10 cellular contexts compared by ENCODE assay signal in genomic region chr11:109865558-109866186, GRCh38.
DNase-seq lines count a peak whose midpoint lies in the region; ATAC-seq and TF ChIP-seq lines count a peak whose summit lies in the region.
"Had no signal": no experiment of that assay in that cellular context is flagged by ENCODE, and none has a peak within 500 bp of the region (broad histone marks: within the 10 kb centered on the region; RNA-seq: fewer than 3 reads in every experiment).

No MANE protein-coding gene starts in this region.

- intact Hi-C loops in activated naive CD4-positive, alpha-beta T cell treated with anti-CD3 and anti-CD28 coated beads for 36 hours (cut with micrococcal nuclease): no loop called here

- no peak overlapping the region for H3K27ac Mint-ChIP-seq in activated naive CD4-positive, alpha-beta T cell treated with anti-CD3 and anti-CD28 coated beads, Interleukin-2, amount 50 U/mL, for 72 hours
- H3K27ac Mint-ChIP-seq in activated naive CD4-positive, alpha-beta T cell treated with anti-CD3 and anti-CD28 coated beads for 36 hours: no peak overlapping the region
- H3K27ac Mint-ChIP-seq: immature natural killer cell had no signal

- H3K9me2 ChIP-seq in Karpas-422 (replicated peaks; ENCODE audit: insufficient read depth, low read length): no peaks in the 10 kb centered on the region

- no peaks in the 10 kb centered on the region for H3K4me1 Mint-ChIP-seq in activated naive CD4-positive, alpha-beta T cell treated with anti-CD3 and anti-CD28 coated beads for 36 hours (ENCODE audit: low read depth)
- H3K4me1 Mint-ChIP-seq: immature natural killer cell had no signal

- no peak overlapping the region for H3K4me3 Mint-ChIP-seq in activated naive CD4-positive, alpha-beta T cell treated with anti-CD3 and anti-CD28 coated beads for 36 hours
- H3K4me3 Mint-ChIP-seq: immature natural killer cell had no signal

- H2AFZ ChIP-seq in Karpas-422 (ENCODE audit: low read length): no peak overlapping the region

- H3K4me1 ChIP-seq in Karpas-422 (ENCODE audit: low read length): no peaks in the 10 kb centered on the region

- peak; percentile 59 for TF ChIP-seq CTCF in WERI-Rb-1 (IDR thresholded peaks at IDR 0.05; ENCODE audit: low read depth, low read length)

- H3K4me2 ChIP-seq in Karpas-422 (ENCODE audit: low read depth, low read length, poor library complexity, severe bottlenecking): no peak overlapping the region

- H3K4me3 ChIP-seq in Karpas-422 (ENCODE audit: low read length): no peak overlapping the region
- H3K4me3 ChIP-seq in WERI-Rb-1 (ENCODE audit: low read depth, low read length): no peak overlapping the region

- H3K9me3 Mint-ChIP-seq in activated naive CD4-positive, alpha-beta T cell treated with anti-CD3 and anti-CD28 coated beads, Interleukin-2, amount 50 U/mL, for 72 hours: no peaks in the 10 kb centered on the region
- H3K9me3 Mint-ChIP-seq in activated naive CD4-positive, alpha-beta T cell treated with anti-CD3 and anti-CD28 coated beads for 36 hours: peaks cover 2% of the 10 kb centered on the region

- no peak for ATAC-seq in GM18520 (IDR thresholded peaks at IDR 0.05; ENCODE audit: unreplicated experiment)
- ATAC-seq in activated naive CD4-positive, alpha-beta T cell treated with anti-CD3 and anti-CD28 coated beads, Interleukin-2, amount 50 U/mL, for 72 hours: no peak

- no peaks in the 10 kb centered on the region for H3K9me3 ChIP-seq in Karpas-422 (ENCODE audit: low read length)
- H3K9me3 ChIP-seq in WERI-Rb-1 (ENCODE audit: severe bottlenecking): no peaks in the 10 kb centered on the region

- DNase-seq in D341Med (ENCODE audit: low spot score) (peak; percentile 39), Karpas-422 (peak; percentile 70), WERI-Rb-1 (peak; percentile 16), middle frontal gyrus (ENCODE audit: extremely low spot score, low spot score) (peak; percentile 57)
- DNase-seq in stimulated activated CD8-positive, alpha-beta memory T cell treated with anti-CD3 and anti-CD28 coated beads, Interleukin-4, amount 100 ng/mL, for 48 hours: no peak
- DNase-seq in activated naive CD4-positive, alpha-beta T cell treated with anti-CD3 and anti-CD28 coated beads, Interleukin-2, amount 50 U/mL, for 72 hours (ENCODE audit: low spot score in 2 of 2): no peak
- no peak for DNase-seq in activated naive CD4-positive, alpha-beta T cell treated with anti-CD3 and anti-CD28 coated beads for 36 hours
- DNase-seq: immature natural killer cell; stimulated activated CD4-positive, alpha-beta T cell treated with anti-CD3 and anti-CD28 coated beads, Interleukin-2, amount 100 ng/mL, for 24 hours had no signal

- CTCF ChIA-PET in activated naive CD4-positive, alpha-beta T cell treated with anti-CD3 and anti-CD28 coated beads for 36 hours (lab: Charles Lee): no interaction called here

- H3K36me3 ChIP-seq in Karpas-422 (ENCODE audit: insufficient read depth, low read length) (no peaks in the 10 kb centered on the region), WERI-Rb-1 (no peaks in the 10 kb centered on the region)

- peaks cover 3% of the 10 kb centered on the region for H3K27me3 Mint-ChIP-seq in activated naive CD4-positive, alpha-beta T cell treated with anti-CD3 and anti-CD28 coated beads for 36 hours (ENCODE audit: low read depth)

- H3K36me3 Mint-ChIP-seq in activated naive CD4-positive, alpha-beta T cell treated with anti-CD3 and anti-CD28 coated beads, Interleukin-2, amount 50 U/mL, for 72 hours: no peaks in the 10 kb centered on the region
- no peaks in the 10 kb centered on the region for H3K36me3 Mint-ChIP-seq in activated naive CD4-positive, alpha-beta T cell treated with anti-CD3 and anti-CD28 coated beads for 36 hours (ENCODE audit: low read depth)

- H4K20me1 ChIP-seq in Karpas-422 (ENCODE audit: insufficient read depth, low read depth, low read length): no peaks in the 10 kb centered on the region

- H3K27ac ChIP-seq in Karpas-422 (ENCODE audit: low read length) (no peak overlapping the region), WERI-Rb-1 (no peak overlapping the region)

- H3K79me2 ChIP-seq in Karpas-422 (ENCODE audit: low read length): no peaks in the 10 kb centered on the region

- H3K27me3 ChIP-seq in Karpas-422 (ENCODE audit: low read length): no peaks in the 10 kb centered on the region
- no peaks in the 10 kb centered on the region for H3K27me3 ChIP-seq in WERI-Rb-1 (ENCODE audit: insufficient read depth, low read depth, severe bottlenecking)

- H3K9ac ChIP-seq in Karpas-422 (ENCODE audit: low read length): no peak overlapping the region

Comparison
In these comparisons a context has a peak if more than half of its experiments do, and no peak if none do; other contexts are left out.
1. DNase-seq: peak in D341Med (single experiment), Karpas-422 (single experiment), WERI-Rb-1 (single experiment) and middle frontal gyrus (single experiment); none in stimulated activated CD8-positive, alpha-beta memory T cell treated with anti-CD3 and anti-CD28 coated beads, Interleukin-4, amount 100 ng/mL, for 48 hours (single experiment), activated naive CD4-positive, alpha-beta T cell treated with anti-CD3 and anti-CD28 coated beads, Interleukin-2, amount 50 U/mL, for 72 hours (0 of 2) and activated naive CD4-positive, alpha-beta T cell treated with anti-CD3 and anti-CD28 coated beads for 36 hours (single experiment).